In the genomic region with DNA sequence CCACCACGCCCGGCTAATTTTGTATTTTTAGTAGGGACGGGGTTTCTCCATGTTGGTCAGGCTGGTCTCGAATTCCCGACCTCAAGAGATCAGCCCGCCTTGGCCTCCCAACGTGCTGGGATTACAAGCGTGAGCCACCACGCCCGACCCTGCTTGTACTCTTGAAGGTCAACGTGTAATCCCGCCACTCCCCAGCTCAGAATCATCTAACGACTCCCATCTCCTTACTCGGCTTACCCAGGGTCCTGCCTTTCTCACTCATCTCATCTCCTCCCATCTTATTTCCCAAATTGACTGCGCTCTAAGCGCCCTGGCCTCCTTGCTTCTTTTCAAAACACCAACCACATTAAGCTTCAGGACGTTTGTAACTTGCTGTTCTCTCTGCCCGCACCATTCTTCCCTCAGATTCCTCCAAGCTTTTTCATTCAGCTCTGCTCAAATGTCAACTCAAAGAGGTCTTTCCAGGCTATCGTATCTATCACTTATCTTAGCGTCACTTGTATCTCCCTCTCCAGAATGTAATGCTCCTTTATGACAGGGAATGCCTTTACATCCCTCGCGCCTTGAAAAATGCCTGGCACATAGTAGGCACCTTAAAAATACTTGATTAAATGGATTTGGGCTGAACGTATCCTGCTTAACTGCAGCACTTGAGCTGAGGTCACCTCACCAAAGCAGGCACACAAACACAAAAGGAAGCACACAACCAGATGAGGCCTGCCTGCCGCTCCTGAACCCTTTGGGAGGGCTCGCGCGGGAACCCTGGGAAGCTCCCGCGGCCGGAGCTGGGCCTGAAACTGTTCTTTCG, we compare ENCODE assay signal across 1 cellular context.
A peak's percentile ranks its signal among the peaks of the same experiment; 100 is the strongest.
TF ChIP-seq lines count a peak whose summit lies in the region.

No MANE protein-coding gene starts in this region.

TF ChIP-seq in HepG2, 621 proteins besides CTCF, POLR2A, EP300 and RAD21 (continued from another document and continues in another):
- TF ChIP-seq, protein P1, sequence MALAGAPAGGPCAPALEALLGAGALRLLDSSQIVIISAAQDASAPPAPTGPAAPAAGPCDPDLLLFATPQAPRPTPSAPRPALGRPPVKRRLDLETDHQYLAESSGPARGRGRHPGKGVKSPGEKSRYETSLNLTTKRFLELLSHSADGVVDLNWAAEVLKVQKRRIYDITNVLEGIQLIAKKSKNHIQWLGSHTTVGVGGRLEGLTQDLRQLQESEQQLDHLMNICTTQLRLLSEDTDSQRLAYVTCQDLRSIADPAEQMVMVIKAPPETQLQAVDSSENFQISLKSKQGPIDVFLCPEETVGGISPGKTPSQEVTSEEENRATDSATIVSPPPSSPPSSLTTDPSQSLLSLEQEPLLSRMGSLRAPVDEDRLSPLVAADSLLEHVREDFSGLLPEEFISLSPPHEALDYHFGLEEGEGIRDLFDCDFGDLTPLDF (CRISPR knock-in tag; IDR thresholded peaks at IDR 0.05) = no peak
- TF ChIP-seq, protein P2, sequence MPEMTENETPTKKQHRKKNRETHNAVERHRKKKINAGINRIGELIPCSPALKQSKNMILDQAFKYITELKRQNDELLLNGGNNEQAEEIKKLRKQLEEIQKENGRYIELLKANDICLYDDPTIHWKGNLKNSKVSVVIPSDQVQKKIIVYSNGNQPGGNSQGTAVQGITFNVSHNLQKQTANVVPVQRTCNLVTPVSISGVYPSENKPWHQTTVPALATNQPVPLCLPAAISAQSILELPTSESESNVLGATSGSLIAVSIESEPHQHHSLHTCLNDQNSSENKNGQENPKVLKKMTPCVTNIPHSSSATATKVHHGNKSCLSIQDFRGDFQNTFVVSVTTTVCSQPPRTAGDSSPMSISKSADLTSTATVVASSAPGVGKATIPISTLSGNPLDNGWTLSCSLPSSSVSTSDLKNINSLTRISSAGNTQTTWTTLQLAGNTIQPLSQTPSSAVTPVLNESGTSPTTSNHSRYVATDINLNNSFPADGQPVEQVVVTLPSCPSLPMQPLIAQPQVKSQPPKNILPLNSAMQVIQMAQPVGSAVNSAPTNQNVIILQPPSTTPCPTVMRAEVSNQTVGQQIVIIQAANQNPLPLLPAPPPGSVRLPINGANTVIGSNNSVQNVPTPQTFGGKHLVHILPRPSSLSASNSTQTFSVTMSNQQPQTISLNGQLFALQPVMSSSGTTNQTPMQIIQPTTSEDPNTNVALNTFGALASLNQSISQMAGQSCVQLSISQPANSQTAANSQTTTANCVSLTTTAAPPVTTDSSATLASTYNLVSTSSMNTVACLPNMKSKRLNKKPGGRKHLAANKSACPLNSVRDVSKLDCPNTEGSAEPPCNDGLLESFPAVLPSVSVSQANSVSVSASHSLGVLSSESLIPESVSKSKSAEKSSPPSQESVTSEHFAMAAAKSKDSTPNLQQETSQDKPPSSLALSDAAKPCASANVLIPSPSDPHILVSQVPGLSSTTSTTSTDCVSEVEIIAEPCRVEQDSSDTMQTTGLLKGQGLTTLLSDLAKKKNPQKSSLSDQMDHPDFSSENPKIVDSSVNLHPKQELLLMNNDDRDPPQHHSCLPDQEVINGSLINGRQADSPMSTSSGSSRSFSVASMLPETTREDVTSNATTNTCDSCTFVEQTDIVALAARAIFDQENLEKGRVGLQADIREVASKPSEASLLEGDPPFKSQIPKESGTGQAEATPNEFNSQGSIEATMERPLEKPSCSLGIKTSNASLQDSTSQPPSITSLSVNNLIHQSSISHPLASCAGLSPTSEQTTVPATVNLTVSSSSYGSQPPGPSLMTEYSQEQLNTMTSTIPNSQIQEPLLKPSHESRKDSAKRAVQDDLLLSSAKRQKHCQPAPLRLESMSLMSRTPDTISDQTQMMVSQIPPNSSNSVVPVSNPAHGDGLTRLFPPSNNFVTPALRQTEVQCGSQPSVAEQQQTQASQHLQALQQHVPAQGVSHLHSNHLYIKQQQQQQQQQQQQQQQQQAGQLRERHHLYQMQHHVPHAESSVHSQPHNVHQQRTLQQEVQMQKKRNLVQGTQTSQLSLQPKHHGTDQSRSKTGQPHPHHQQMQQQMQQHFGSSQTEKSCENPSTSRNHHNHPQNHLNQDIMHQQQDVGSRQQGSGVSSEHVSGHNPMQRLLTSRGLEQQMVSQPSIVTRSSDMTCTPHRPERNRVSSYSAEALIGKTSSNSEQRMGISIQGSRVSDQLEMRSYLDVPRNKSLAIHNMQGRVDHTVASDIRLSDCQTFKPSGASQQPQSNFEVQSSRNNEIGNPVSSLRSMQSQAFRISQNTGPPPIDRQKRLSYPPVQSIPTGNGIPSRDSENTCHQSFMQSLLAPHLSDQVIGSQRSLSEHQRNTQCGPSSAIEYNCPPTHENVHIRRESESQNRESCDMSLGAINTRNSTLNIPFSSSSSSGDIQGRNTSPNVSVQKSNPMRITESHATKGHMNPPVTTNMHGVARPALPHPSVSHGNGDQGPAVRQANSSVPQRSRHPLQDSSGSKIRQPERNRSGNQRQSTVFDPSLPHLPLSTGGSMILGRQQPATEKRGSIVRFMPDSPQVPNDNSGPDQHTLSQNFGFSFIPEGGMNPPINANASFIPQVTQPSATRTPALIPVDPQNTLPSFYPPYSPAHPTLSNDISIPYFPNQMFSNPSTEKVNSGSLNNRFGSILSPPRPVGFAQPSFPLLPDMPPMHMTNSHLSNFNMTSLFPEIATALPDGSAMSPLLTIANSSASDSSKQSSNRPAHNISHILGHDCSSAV (CRISPR knock-in tag; IDR thresholded peaks at IDR 0.05; ENCODE audit: borderline replicate concordance) = no peak
- TF ChIP-seq, protein P3, sequence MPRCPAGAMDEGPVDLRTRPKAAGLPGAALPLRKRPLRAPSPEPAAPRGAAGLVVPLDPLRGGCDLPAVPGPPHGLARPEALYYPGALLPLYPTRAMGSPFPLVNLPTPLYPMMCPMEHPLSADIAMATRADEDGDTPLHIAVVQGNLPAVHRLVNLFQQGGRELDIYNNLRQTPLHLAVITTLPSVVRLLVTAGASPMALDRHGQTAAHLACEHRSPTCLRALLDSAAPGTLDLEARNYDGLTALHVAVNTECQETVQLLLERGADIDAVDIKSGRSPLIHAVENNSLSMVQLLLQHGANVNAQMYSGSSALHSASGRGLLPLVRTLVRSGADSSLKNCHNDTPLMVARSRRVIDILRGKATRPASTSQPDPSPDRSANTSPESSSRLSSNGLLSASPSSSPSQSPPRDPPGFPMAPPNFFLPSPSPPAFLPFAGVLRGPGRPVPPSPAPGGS (CRISPR knock-in tag; IDR thresholded peaks at IDR 0.05) = no peak
- TF ChIP-seq, protein P4, sequence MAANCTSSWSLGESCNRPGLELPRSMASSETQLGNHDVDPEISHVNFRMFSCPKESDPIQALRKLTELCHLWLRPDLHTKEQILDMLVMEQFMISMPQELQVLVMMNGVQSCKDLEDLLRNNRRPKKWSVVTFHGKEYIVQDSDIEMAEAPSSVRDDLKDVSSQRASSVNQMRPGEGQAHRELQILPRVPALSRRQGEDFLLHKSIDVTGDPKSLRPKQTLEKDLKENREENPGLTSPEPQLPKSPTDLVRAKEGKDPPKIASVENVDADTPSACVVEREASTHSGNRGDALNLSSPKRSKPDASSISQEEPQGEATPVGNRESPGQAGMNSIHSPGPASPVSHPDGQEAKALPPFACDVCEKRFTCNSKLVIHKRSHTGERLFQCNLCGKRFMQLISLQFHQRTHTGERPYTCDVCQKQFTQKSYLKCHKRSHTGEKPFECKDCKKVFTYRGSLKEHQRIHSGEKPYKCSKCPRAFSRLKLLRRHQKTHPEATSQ (CRISPR knock-in tag; IDR thresholded peaks at IDR 0.05; ENCODE audit: borderline replicate concordance) = no peak
- TF ChIP-seq ZNF530 (CRISPR knock-in tag; IDR thresholded peaks at IDR 0.05; ENCODE audit: low read depth) = no peak
- no peak for TF ChIP-seq TGIF2 (CRISPR knock-in tag; IDR thresholded peaks at IDR 0.05)
- no peak for TF ChIP-seq ZNF672 (CRISPR knock-in tag; IDR thresholded peaks at IDR 0.05)
- TF ChIP-seq, protein P5, sequence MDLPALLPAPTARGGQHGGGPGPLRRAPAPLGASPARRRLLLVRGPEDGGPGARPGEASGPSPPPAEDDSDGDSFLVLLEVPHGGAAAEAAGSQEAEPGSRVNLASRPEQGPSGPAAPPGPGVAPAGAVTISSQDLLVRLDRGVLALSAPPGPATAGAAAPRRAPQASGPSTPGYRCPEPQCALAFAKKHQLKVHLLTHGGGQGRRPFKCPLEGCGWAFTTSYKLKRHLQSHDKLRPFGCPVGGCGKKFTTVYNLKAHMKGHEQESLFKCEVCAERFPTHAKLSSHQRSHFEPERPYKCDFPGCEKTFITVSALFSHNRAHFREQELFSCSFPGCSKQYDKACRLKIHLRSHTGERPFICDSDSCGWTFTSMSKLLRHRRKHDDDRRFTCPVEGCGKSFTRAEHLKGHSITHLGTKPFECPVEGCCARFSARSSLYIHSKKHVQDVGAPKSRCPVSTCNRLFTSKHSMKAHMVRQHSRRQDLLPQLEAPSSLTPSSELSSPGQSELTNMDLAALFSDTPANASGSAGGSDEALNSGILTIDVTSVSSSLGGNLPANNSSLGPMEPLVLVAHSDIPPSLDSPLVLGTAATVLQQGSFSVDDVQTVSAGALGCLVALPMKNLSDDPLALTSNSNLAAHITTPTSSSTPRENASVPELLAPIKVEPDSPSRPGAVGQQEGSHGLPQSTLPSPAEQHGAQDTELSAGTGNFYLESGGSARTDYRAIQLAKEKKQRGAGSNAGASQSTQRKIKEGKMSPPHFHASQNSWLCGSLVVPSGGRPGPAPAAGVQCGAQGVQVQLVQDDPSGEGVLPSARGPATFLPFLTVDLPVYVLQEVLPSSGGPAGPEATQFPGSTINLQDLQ (CRISPR knock-in tag; IDR thresholded peaks at IDR 0.05) = 0 out of 2 replicates have a peak, but pooled peaks have one; percentile 14
- TF ChIP-seq, protein P6, sequence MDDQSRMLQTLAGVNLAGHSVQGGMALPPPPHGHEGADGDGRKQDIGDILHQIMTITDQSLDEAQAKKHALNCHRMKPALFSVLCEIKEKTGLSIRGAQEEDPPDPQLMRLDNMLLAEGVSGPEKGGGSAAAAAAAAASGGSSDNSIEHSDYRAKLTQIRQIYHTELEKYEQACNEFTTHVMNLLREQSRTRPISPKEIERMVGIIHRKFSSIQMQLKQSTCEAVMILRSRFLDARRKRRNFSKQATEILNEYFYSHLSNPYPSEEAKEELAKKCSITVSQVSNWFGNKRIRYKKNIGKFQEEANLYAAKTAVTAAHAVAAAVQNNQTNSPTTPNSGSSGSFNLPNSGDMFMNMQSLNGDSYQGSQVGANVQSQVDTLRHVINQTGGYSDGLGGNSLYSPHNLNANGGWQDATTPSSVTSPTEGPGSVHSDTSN (CRISPR knock-in tag; IDR thresholded peaks at IDR 0.05; ENCODE audit: borderline replicate concordance) = no peak
- TF ChIP-seq AGO1 (IDR thresholded peaks at IDR 0.05; ENCODE audit: low read depth, low read length, poor library complexity, severe bottlenecking) = no peak
- TF ChIP-seq KAT7 (CRISPR knock-in tag; IDR thresholded peaks at IDR 0.05; ENCODE audit: borderline replicate concordance) = no peak
- TF ChIP-seq, protein P7, sequence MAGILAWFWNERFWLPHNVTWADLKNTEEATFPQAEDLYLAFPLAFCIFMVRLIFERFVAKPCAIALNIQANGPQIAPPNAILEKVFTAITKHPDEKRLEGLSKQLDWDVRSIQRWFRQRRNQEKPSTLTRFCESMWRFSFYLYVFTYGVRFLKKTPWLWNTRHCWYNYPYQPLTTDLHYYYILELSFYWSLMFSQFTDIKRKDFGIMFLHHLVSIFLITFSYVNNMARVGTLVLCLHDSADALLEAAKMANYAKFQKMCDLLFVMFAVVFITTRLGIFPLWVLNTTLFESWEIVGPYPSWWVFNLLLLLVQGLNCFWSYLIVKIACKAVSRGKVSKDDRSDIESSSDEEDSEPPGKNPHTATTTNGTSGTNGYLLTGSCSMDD (CRISPR knock-in tag; IDR thresholded peaks at IDR 0.05) = no peak
- TF ChIP-seq, protein P8, sequence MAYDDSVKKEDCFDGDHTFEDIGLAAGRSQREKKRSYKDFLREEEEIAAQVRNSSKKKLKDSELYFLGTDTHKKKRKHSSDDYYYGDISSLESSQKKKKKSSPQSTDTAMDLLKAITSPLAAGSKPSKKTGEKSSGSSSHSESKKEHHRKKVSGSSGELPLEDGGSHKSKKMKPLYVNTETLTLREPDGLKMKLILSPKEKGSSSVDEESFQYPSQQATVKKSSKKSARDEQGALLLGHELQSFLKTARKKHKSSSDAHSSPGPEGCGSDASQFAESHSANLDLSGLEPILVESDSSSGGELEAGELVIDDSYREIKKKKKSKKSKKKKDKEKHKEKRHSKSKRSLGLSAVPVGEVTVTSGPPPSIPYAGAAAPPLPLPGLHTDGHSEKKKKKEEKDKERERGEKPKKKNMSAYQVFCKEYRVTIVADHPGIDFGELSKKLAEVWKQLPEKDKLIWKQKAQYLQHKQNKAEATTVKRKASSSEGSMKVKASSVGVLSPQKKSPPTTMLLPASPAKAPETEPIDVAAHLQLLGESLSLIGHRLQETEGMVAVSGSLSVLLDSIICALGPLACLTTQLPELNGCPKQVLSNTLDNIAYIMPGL (CRISPR knock-in tag; IDR thresholded peaks at IDR 0.05; ENCODE audit: borderline replicate concordance in 1 of 2, low read depth in 1 of 2) = 0 out of 4 replicates have a peak, but pooled peaks of 1 of the 2 experiments have one; percentile 52
- no peak for TF ChIP-seq SAFB2 (CRISPR knock-in tag; IDR thresholded peaks at IDR 0.05; ENCODE audit: borderline replicate concordance, low read depth)
- TF ChIP-seq SNRNP70 (IDR thresholded peaks at IDR 0.05; ENCODE audit: low read depth, low read length) = no peak
- TF ChIP-seq KLF13 (CRISPR knock-in tag; IDR thresholded peaks at IDR 0.05) = no peak
- TF ChIP-seq FOXO1 (CRISPR knock-in tag; IDR thresholded peaks at IDR 0.05) = no peak
- TF ChIP-seq ZNF121 (CRISPR knock-in tag; IDR thresholded peaks at IDR 0.05) = no peak
- no peak for TF ChIP-seq NPAS2 (CRISPR knock-in tag; IDR thresholded peaks at IDR 0.05; ENCODE audit: borderline replicate concordance)
- TF ChIP-seq SSRP1 (CRISPR knock-in tag; IDR thresholded peaks at IDR 0.05) = 0 out of 2 replicates have a peak, but pooled peaks have one; percentile 55
- no peak for TF ChIP-seq ZBTB1 (CRISPR knock-in tag; IDR thresholded peaks at IDR 0.05; ENCODE audit: borderline replicate concordance)
- TF ChIP-seq, protein P9, sequence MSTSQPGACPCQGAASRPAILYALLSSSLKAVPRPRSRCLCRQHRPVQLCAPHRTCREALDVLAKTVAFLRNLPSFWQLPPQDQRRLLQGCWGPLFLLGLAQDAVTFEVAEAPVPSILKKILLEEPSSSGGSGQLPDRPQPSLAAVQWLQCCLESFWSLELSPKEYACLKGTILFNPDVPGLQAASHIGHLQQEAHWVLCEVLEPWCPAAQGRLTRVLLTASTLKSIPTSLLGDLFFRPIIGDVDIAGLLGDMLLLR (CRISPR knock-in tag; IDR thresholded peaks at IDR 0.05) = no peak
- TF ChIP-seq, protein P10, sequence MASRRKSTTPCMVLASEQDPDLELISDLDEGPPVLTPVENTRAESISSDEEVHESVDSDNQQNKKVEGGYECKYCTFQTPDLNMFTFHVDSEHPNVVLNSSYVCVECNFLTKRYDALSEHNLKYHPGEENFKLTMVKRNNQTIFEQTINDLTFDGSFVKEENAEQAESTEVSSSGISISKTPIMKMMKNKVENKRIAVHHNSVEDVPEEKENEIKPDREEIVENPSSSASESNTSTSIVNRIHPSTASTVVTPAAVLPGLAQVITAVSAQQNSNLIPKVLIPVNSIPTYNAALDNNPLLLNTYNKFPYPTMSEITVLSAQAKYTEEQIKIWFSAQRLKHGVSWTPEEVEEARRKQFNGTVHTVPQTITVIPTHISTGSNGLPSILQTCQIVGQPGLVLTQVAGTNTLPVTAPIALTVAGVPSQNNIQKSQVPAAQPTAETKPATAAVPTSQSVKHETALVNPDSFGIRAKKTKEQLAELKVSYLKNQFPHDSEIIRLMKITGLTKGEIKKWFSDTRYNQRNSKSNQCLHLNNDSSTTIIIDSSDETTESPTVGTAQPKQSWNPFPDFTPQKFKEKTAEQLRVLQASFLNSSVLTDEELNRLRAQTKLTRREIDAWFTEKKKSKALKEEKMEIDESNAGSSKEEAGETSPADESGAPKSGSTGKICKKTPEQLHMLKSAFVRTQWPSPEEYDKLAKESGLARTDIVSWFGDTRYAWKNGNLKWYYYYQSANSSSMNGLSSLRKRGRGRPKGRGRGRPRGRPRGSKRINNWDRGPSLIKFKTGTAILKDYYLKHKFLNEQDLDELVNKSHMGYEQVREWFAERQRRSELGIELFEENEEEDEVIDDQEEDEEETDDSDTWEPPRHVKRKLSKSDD (CRISPR knock-in tag; IDR thresholded peaks at IDR 0.05; ENCODE audit: low read depth) = no peak
- no peak for TF ChIP-seq DR1 (CRISPR knock-in tag; IDR thresholded peaks at IDR 0.05)
- no peak for TF ChIP-seq ZNF879 (CRISPR knock-in tag; IDR thresholded peaks at IDR 0.05)
- no peak for TF ChIP-seq NCOR1 (IDR thresholded peaks at IDR 0.05; ENCODE audit: borderline replicate concordance, low read length)
- no peak for TF ChIP-seq ZNF775 (CRISPR knock-in tag; IDR thresholded peaks at IDR 0.05; ENCODE audit: borderline replicate concordance)
